11 cellular contexts compared by ENCODE assay signal in genomic region chr3:115713247-115713646, GRCh38.
DNase-seq lines count a peak whose midpoint lies in the region; ATAC-seq and TF ChIP-seq lines count a peak whose summit lies in the region.
"Had no signal": no experiment of that assay in that cellular context is flagged by ENCODE, and none has a peak within 500 bp of the region (broad histone marks: within the 10 kb centered on the region; RNA-seq: fewer than 3 reads in every experiment).

No MANE protein-coding gene starts in this region.

- H3K36me3 Mint-ChIP-seq in GM23338 (ENCODE audit: low read depth), result no peaks in the 10 kb centered on the region

- H3K9me3 ChIP-seq in osteoblast (ENCODE audit: low read depth, low read length), result no peaks in the 10 kb centered on the region
- H3K9me3 ChIP-seq: colonic mucosa, mucosa of descending colon had no signal

- H3K27me3 ChIP-seq in GM23338 (ENCODE audit: insufficient read depth), result no peaks in the 10 kb centered on the region
- no peaks in the 10 kb centered on the region for H3K27me3 ChIP-seq in osteoblast (ENCODE audit: insufficient read depth, low read length)
- H3K27me3 ChIP-seq: colonic mucosa had no signal

- TF ChIP-seq CTCF in GM23338 (conservative IDR thresholded peaks at IDR 0.05; ENCODE audit: low read depth in 2 of 2) (no peak), osteoblast (IDR thresholded peaks at IDR 0.05; ENCODE audit: extremely low read depth, low read depth, low read length) (no peak)

- H3K4me1 Mint-ChIP-seq in GM23338, result peaks cover 28% of the 10 kb centered on the region

- H3K27ac ChIP-seq in GM23338 (ENCODE audit: low read depth), result no peak overlapping the region
- peak overlapping the region; percentile 16 for H3K27ac ChIP-seq in osteoblast (ENCODE audit: low read depth, low read length)
- H3K27ac ChIP-seq: colonic mucosa had no signal

- ATAC-seq in GM23338, result peak; percentile 50; the same call in 2 of the 3 replicates
- ATAC-seq in GM21360 (IDR thresholded peaks at IDR 0.05; ENCODE audit: unreplicated experiment), result no peak
- ATAC-seq: mucosa of descending colon had no signal

- H3K9me2 ChIP-seq in GM23338 (ENCODE audit: insufficient read depth), result no peaks in the 10 kb centered on the region

- no peaks in the 10 kb centered on the region for H3K9me3 Mint-ChIP-seq in GM23338

- peak; percentile 26 for DNase-seq in GM23338 (ENCODE audit: low spot score)
- peak; percentile 98 for DNase-seq in NCI-H2171 (lab: John Stamatoyannopoulos, UW)
- peak in 35 of 58 donors; percentile 1 to 60 (median 15) for DNase-seq in anterior cingulate cortex (lab: John Stamatoyannopoulos, UW)
- DNase-seq in osteoblast (ENCODE audit: insufficient read length, low spot score, missing footprints), result no peak
- no peak for DNase-seq in activated gamma-delta T cell treated with Interleukin-2 at 50 U/mL for 16 hours
- no peak for DNase-seq in activated T-cell treated with anti-CD3 and anti-CD28 coated beads, Interleukin-2, amount 50 U/mL, for 48 hours
- no peak for DNase-seq in MV-4-11 (lab: John Stamatoyannopoulos, UW)
- DNase-seq: colonic mucosa, H7, mucosa of descending colon had no signal

- H3K79me2 ChIP-seq in GM23338 (replicated peaks; ENCODE audit: insufficient read depth) (no peaks in the 10 kb centered on the region), osteoblast (ENCODE audit: insufficient read depth, low read length) (no peaks in the 10 kb centered on the region)

- H3K4me1 ChIP-seq in GM23338 (ENCODE audit: insufficient read depth) (peaks cover 13% of the 10 kb centered on the region), osteoblast (ENCODE audit: insufficient read depth, low read length) (peaks cover 26% of the 10 kb centered on the region)
- H3K4me1 ChIP-seq: colonic mucosa had no signal

- no peak overlapping the region for H3K4me3 Mint-ChIP-seq in GM23338

- no peak overlapping the region for H3K4me3 ChIP-seq in GM23338
- no peak overlapping the region for H3K4me3 ChIP-seq in osteoblast (ENCODE audit: insufficient read depth, low read length)
- H3K4me3 ChIP-seq: colonic mucosa, mucosa of descending colon had no signal

- H3K27ac Mint-ChIP-seq in GM23338, result no peak overlapping the region

- H2AFZ ChIP-seq in GM23338, result no peak overlapping the region
- H2AFZ ChIP-seq in osteoblast (ENCODE audit: low read length), result no peak overlapping the region

- no peaks in the 10 kb centered on the region for H3F3A ChIP-seq in GM23338 (replicated peaks; ENCODE audit: low read depth)

- no peak overlapping the region for H3K4me2 ChIP-seq in GM23338
- no peak overlapping the region for H3K4me2 ChIP-seq in osteoblast (ENCODE audit: insufficient read depth, low read length)

- H4K20me1 ChIP-seq in GM23338 (replicated peaks; ENCODE audit: insufficient read depth), result no peaks in the 10 kb centered on the region
- H4K20me1 ChIP-seq in osteoblast (ENCODE audit: insufficient read depth, low read length), result no peaks in the 10 kb centered on the region

- H3K36me3 ChIP-seq in GM23338 (ENCODE audit: insufficient read depth) (no peaks in the 10 kb centered on the region), osteoblast (ENCODE audit: insufficient read depth, low read length) (no peaks in the 10 kb centered on the region)
- H3K36me3 ChIP-seq: colonic mucosa had no signal

- no peaks in the 10 kb centered on the region for H3K27me3 Mint-ChIP-seq in GM23338 (ENCODE audit: insufficient read depth, low read depth, poor library complexity)

TF ChIP-seq in GM23338, 12 proteins besides CTCF, POLR2A, EP300 and RAD21:
- no peak for TF ChIP-seq REST (IDR thresholded peaks at IDR 0.05; ENCODE audit: unreplicated experiment)
- TF ChIP-seq NANOG (IDR thresholded peaks at IDR 0.05; ENCODE audit: borderline replicate concordance), result no peak
- TF ChIP-seq ZNF331 (CRISPR knock-in tag; IDR thresholded peaks at IDR 0.05; ENCODE audit: low read depth), result no peak

Comparison
In these comparisons a context has a peak if more than half of its experiments do, and no peak if none do; other contexts are left out.
1. DNase-seq: peak in GM23338 (single experiment), NCI-H2171 (single experiment) and anterior cingulate cortex (35 of 58); none in osteoblast (single experiment), activated gamma-delta T cell treated with Interleukin-2 at 50 U/mL for 16 hours (single experiment), activated T-cell treated with anti-CD3 and anti-CD28 coated beads, Interleukin-2, amount 50 U/mL, for 48 hours (0 of 2) and MV-4-11 (single experiment).